2 cellular contexts compared by ENCODE assay signal in genomic region chr11:3747704-3748103, GRCh38.
A peak's percentile ranks its signal among the peaks of the same experiment; 100 is the strongest.
TF ChIP-seq lines count a peak whose summit lies in the region.

No MANE protein-coding gene starts in this region.

TF ChIP-seq in IMR-90, 13 proteins besides CTCF, POLR2A, EP300 and RAD21:
- TF ChIP-seq FOS (IDR thresholded peaks at IDR 0.05; ENCODE audit: low read depth, low read length) (peak; percentile 60; the same call in 1 of the 2 replicates), RCOR1 (IDR thresholded peaks at IDR 0.05; ENCODE audit: insufficient replicate concordance, low read length) (no peak), BHLHE40 (IDR thresholded peaks at IDR 0.05; ENCODE audit: low read depth, low read length) (0 out of 2 replicates have a peak, but pooled peaks have one; percentile 42), MAFK (IDR thresholded peaks at IDR 0.05; ENCODE audit: low read depth, low read length) (peak; percentile 19; the same call in 1 of the 2 replicates), MXI1 (IDR thresholded peaks at IDR 0.05; ENCODE audit: borderline replicate concordance, low read depth, low read length) (no peak), RFX5 (IDR thresholded peaks at IDR 0.05; ENCODE audit: low read depth, low read length) (no peak), USF2 (IDR thresholded peaks at IDR 0.05; ENCODE audit: low read depth, low read length) (no peak), CEBPB (IDR thresholded peaks at IDR 0.05; ENCODE audit: low read depth, low read length) (peak; percentile 96), CHD1 (IDR thresholded peaks at IDR 0.05; ENCODE audit: low read depth, low read length) (no peak), MAZ (IDR thresholded peaks at IDR 0.05; ENCODE audit: borderline replicate concordance, low read depth, low read length) (no peak), SMC3 (IDR thresholded peaks at IDR 0.05; ENCODE audit: low read depth, low read length) (no peak), NFE2L2 (IDR thresholded peaks at IDR 0.05; ENCODE audit: low read depth, low read length) (no peak; the same call in 1 of the 2 replicates), ELK1 (IDR thresholded peaks at IDR 0.05; ENCODE audit: borderline replicate concordance, low read depth, low read length) (no peak)
TF ChIP-seq in IMR-90: peak in this region for 4.

TF ChIP-seq in HepG2, 621 proteins besides CTCF, POLR2A, EP300 and RAD21:
- TF ChIP-seq NONO (IDR thresholded peaks at IDR 0.05) = no peak
- no peak for TF ChIP-seq NONO (CRISPR knock-in tag; conservative IDR thresholded peaks at IDR 0.05)
- TF ChIP-seq E2F1 (CRISPR knock-in tag; IDR thresholded peaks at IDR 0.05) = no peak
- TF ChIP-seq MATR3 (CRISPR knock-in tag; IDR thresholded peaks at IDR 0.05) = no peak
- no peak for TF ChIP-seq FOXA1 (IDR thresholded peaks at IDR 0.05)
- no peak for TF ChIP-seq FOXA1 (CRISPR knock-in tag; IDR thresholded peaks at IDR 0.05)
- no peak for TF ChIP-seq CEBPZ (IDR thresholded peaks at IDR 0.05; ENCODE audit: low read length)
- TF ChIP-seq PHF5A (CRISPR knock-in tag; IDR thresholded peaks at IDR 0.05; ENCODE audit: low read depth, unreplicated experiment) = no peak
- TF ChIP-seq PITX1 (CRISPR knock-in tag; IDR thresholded peaks at IDR 0.05) = no peak
- no peak for TF ChIP-seq ZNF441 (CRISPR knock-in tag; IDR thresholded peaks at IDR 0.05; ENCODE audit: borderline replicate concordance)
- no peak for TF ChIP-seq EZH2 (conservative IDR thresholded peaks at IDR 0.05; ENCODE audit: low read depth, low read length)
- no peak for TF ChIP-seq BRD4 (CRISPR knock-in tag; IDR thresholded peaks at IDR 0.05)
